ENCODE assay signal across 8 cellular contexts in genomic region chr16:18926189-18926865, GRCh38. TPM values are rescaled to one million over a fixed set of nuclear protein-coding genes. Genes with fewer than 3 reads are reported as not detected.
DNase-seq lines count a peak whose midpoint lies in the region; ATAC-seq and TF ChIP-seq lines count a peak whose summit lies in the region.
"Not testable (repeated sequence)": the region's sequence is repeated elsewhere in the genome, so short reads cannot be mapped to it uniquely, and the experiment has no call there.

SMG1 (minus strand) TSS chr16:18926408; CDS start chr16:18926041, 367 bp downstream.

- H3K9me3 ChIP-seq in esophagus (ENCODE audit: control insufficient read depth in 2 of 2, insufficient read depth in 1 of 2, low read depth in 1 of 2, low read length in 1 of 2); mucosa of stomach (ENCODE audit: control insufficient read depth, low read length): not testable (repeated sequence)

- WGBS in esophagus, 2 donors: 0% methylated on average over 57 to 77 of the region's 77 CpGs

- peak within 1 kb of the TSS; percentile 70 to 82 for H3K4me3 ChIP-seq in esophagus (ENCODE audit: low read depth in 1 of 2, low read length in 2 of 2)
- H3K4me3 ChIP-seq in mucosa of stomach (ENCODE audit: low read length): peak within 1 kb of the TSS; percentile 46

- H3K4me1 ChIP-seq in esophagus (ENCODE audit: control insufficient read depth in 2 of 2, insufficient read depth in 2 of 2, low read length in 1 of 2); mucosa of stomach (ENCODE audit: control insufficient read depth, insufficient read depth, low read length): not testable (repeated sequence)

- DNase-seq in DMS79 (lab: John Stamatoyannopoulos, UW): peak; percentile 86
- DNase-seq in KG1 (lab: John Stamatoyannopoulos, UW): peak; percentile 84
- DNase-seq in activated T-cell treated with anti-CD3 and anti-CD28 coated beads, Interleukin-2, amount 50 U/mL, for 4 hours: peak; percentile 92
- DNase-seq in stimulated activated CD8-positive, alpha-beta memory T cell treated with anti-CD3 and anti-CD28 coated beads, Interleukin-4, amount 100 ng/mL, for 48 hours: peak; percentile 96

- H3K4me3 Mint-ChIP-seq in activated T-cell treated with anti-CD3 and anti-CD28 coated beads, Interleukin-2, amount 50 U/mL, for 4 hours: peak within 1 kb of the TSS; percentile 93

- H3K9me3 Mint-ChIP-seq in activated T-cell treated with anti-CD3 and anti-CD28 coated beads, Interleukin-2, amount 50 U/mL, for 4 hours: not testable (repeated sequence)

- ATAC-seq in GM21737 (IDR thresholded peaks at IDR 0.05; ENCODE audit: unreplicated experiment): peak; percentile 88
- peak; percentile 83 to 85 for ATAC-seq in activated T-cell treated with anti-CD3 and anti-CD28 coated beads, Interleukin-2, amount 50 U/mL, for 4 hours

- not testable (repeated sequence) for H3K27me3 ChIP-seq in esophagus (ENCODE audit: control insufficient read depth in 1 of 2, insufficient read depth in 2 of 2, low read length in 2 of 2); mucosa of stomach (ENCODE audit: control insufficient read depth, insufficient read depth, low read length)

- peaks cover 26% of the 10 kb centered on the region for H3K4me1 Mint-ChIP-seq in activated T-cell treated with anti-CD3 and anti-CD28 coated beads, Interleukin-2, amount 50 U/mL, for 4 hours (ENCODE audit: low read depth)

- H3K36me3 ChIP-seq in esophagus (ENCODE audit: control insufficient read depth in 2 of 2, insufficient read depth in 2 of 2, low read length in 1 of 2); mucosa of stomach (ENCODE audit: control insufficient read depth, insufficient read depth, low read length): not testable (repeated sequence)

- H3K36me3 Mint-ChIP-seq in activated T-cell treated with anti-CD3 and anti-CD28 coated beads, Interleukin-2, amount 50 U/mL, for 4 hours (ENCODE audit: insufficient read depth): not testable (repeated sequence)

- H3K27me3 Mint-ChIP-seq in activated T-cell treated with anti-CD3 and anti-CD28 coated beads, Interleukin-2, amount 50 U/mL, for 4 hours (ENCODE audit: low read depth): not testable (repeated sequence)

- H3K9ac ChIP-seq in mucosa of stomach (ENCODE audit: low read length): peak within 1 kb of the TSS; percentile 81

- peak within 1 kb of the TSS; percentile 98 to 99 for H3K27ac ChIP-seq in esophagus (ENCODE audit: low read depth in 2 of 2, low read length in 1 of 2)

TF ChIP-seq in PFSK-1, 5 proteins besides CTCF, POLR2A, EP300 and RAD21:
- TF ChIP-seq TAF1 (IDR thresholded peaks at IDR 0.05; ENCODE audit: borderline replicate concordance, insufficient read depth, low read length) (0 out of 2 replicates have a peak, but pooled peaks have one; percentile 17), POLR2AphosphoS5 (IDR thresholded peaks at IDR 0.05; ENCODE audit: low read depth, low read length) (peak; percentile 64)

RNA-seq across cellular contexts. Expression of gene SMG1, which starts in this region (rescaled TPM):
- 12.8 TPM for polyA plus RNA-seq in PFSK-1 (2012; ENCODE audit: insufficient read length, low read depth)
- 10 to 100 TPM; 83.7 to 94.7 (median 87.3) TPM for total RNA-seq in activated T-cell treated with anti-CD3 and anti-CD28 coated beads, Interleukin-2, amount 50 U/mL, for 4 hours
- 10 to 100 TPM in 1 of 2 donors, 1 to 10 TPM in 1; 9.2 to 15.0 TPM for polyA plus RNA-seq in esophagus

Comparison
In these comparisons a context has a peak if more than half of its experiments do, and no peak if none do; other contexts are left out.
1. Peak in every context shown above with its lines: DNase-seq, ATAC-seq, H3K4me3 ChIP-seq and H3K27ac ChIP-seq.